ENCODE assay signal across 11 cellular contexts in the genomic region with DNA sequence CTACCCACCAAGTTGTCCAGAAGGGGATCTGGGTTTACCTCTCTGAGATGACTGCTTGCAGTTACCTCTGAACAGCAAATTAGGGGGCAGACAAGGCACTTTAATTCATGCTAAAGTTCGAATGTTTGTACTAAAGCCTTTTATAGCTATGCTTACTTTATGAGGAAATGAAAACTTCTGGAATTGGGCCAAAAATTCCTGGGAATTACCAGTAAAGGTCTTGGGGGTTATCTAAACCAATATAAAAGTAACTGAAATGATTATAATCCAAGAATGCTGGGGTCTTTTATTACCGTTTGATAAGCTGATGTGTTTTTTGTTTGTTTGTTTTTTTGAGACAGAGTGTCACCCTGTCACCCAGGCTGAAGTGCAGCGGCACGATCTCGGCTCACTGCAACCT.
"Had no signal": no experiment of that assay in that cellular context is flagged by ENCODE, and none has a peak within 500 bp of the region (broad histone marks: within the 10 kb centered on the region; RNA-seq: fewer than 3 reads in every experiment).

No MANE protein-coding gene starts in this region.

- DNase-seq: erythroblast; gastrocnemius medialis; heart right ventricle; hypothalamus; kidney glomerular epithelial cell; natural killer cell; sigmoid colon; stimulated activated CD4-positive, alpha-beta T cell treated with anti-CD3 and anti-CD28 coated beads, Interleukin-12 subunit alpha, Interleukin-12 subunit beta, amount 100 ng/mL, for 4 hours; stimulated activated naive CD4-positive, alpha-beta T cell treated with Interleukin-2 at 50 U/mL for 16 hours; trophoblast cell had no signal

- ATAC-seq: gastrocnemius medialis, heart right ventricle, left lobe of liver, natural killer cell had no signal
